32 cellular contexts compared by ENCODE assay signal in genomic region chr17:67427410-67427809, GRCh38. TPM values are rescaled to one million over a fixed set of nuclear protein-coding genes. Genes with fewer than 3 reads are reported as not detected.
A peak's percentile ranks its signal among the peaks of the same experiment; 100 is the strongest.
DNase-seq lines count a peak whose midpoint lies in the region; ATAC-seq and TF ChIP-seq lines count a peak whose summit lies in the region.
"Had no signal": no experiment of that assay in that cellular context is flagged by ENCODE, and none has a peak within 500 bp of the region (broad histone marks: within the 10 kb centered on the region; RNA-seq: fewer than 3 reads in every experiment).

No MANE protein-coding gene starts in this region.

- H3K36me3 ChIP-seq in HAP-1 (replicated peaks) = no peaks in the 10 kb centered on the region
- H3K36me3 ChIP-seq: colonic mucosa had no signal

- H3K4me3 ChIP-seq in right cardiac atrium (ENCODE audit: low read length) (no peak overlapping the region), HAP-1 (no peak overlapping the region)
- H3K4me3 ChIP-seq: BLaER1, colonic mucosa, lung, PC-9 had no signal

- no peak for TF ChIP-seq CTCF in activated CD8-positive, alpha-beta T cell treated with anti-CD3 and anti-CD28 coated beads for 36 hours (IDR thresholded peaks at IDR 0.05)
- no peak for TF ChIP-seq CTCF in foreskin keratinocyte (conservative IDR thresholded peaks at IDR 0.05)

- in situ Hi-C loops in HAP-1 (cut with MboI; ENCODE audit: low sequenced_read_pairs) = no loop called here

- H3K27me3 ChIP-seq in right cardiac atrium (ENCODE audit: control insufficient read depth, insufficient read depth) (no peaks in the 10 kb centered on the region), foreskin keratinocyte (no peaks in the 10 kb centered on the region), HAP-1 (ENCODE audit: low read depth) (no peaks in the 10 kb centered on the region)
- H3K27me3 ChIP-seq: BLaER1, colonic mucosa had no signal

- POLR2A ChIA-PET in activated CD8-positive, alpha-beta T cell treated with anti-CD3 and anti-CD28 coated beads for 36 hours (lab: Charles Lee) = interaction anchor here (0.6 to 1.0 kb wide), 2 partner anchors 9 to 23 kb away, joined by 4 read pairs; no protein-coding TSS in a partner anchor

- peaks cover 2% of the 10 kb centered on the region for H3K4me1 ChIP-seq in right cardiac atrium (ENCODE audit: control insufficient read depth, insufficient read depth, low read length)
- H3K4me1 ChIP-seq in foreskin keratinocyte = peaks cover 47% of the 10 kb centered on the region
- peaks cover 30% of the 10 kb centered on the region for H3K4me1 ChIP-seq in HAP-1

- H3K4me1 Mint-ChIP-seq in activated CD8-positive, alpha-beta T cell treated with anti-CD3 and anti-CD28 coated beads for 36 hours (ENCODE audit: low read depth) = peaks cover 67% of the 10 kb centered on the region

- CTCF ChIA-PET in activated CD8-positive, alpha-beta T cell treated with anti-CD3 and anti-CD28 coated beads for 36 hours (lab: Charles Lee) = interaction anchor here (1.1 to 2.7 kb wide), 2 partner anchors 26 to 49 kb away, joined by 3 to 9 read pairs; no protein-coding TSS in a partner anchor

- H3K4me3 Mint-ChIP-seq in activated CD8-positive, alpha-beta T cell treated with anti-CD3 and anti-CD28 coated beads for 36 hours = no peak overlapping the region
- H3K4me3 Mint-ChIP-seq: activated T-cell treated with anti-CD3 and anti-CD28 coated beads, Interleukin-2, amount 50 U/mL, for 4 hours; natural killer cell; stimulated activated memory B cell treated with anti-CD40 and anti-IgM and Interleukin-4, amounts not matched to agents 10 μg/mL and 1 μg/mL and 100 μg/mL, for 72 hours had no signal

- H3K9me3 ChIP-seq in right cardiac atrium (ENCODE audit: control insufficient read depth, low read length) (no peaks in the 10 kb centered on the region), HAP-1 (no peaks in the 10 kb centered on the region)
- H3K9me3 ChIP-seq: colonic mucosa had no signal

- ATAC-seq in right cardiac atrium (peak; percentile 59 to 64), Right ventricle myocardium superior (ENCODE audit: poor library complexity) (no peak), foreskin keratinocyte (no peak), SK-N-SH treated with all-trans-retinoic acid at 6 μM for 48 hours (no peak)
- ATAC-seq in activated CD8-positive, alpha-beta T cell treated with anti-CD3 and anti-CD28 coated beads for 36 hours = no peak
- ATAC-seq: activated T-cell treated with anti-CD3 and anti-CD28 coated beads, Interleukin-2, amount 50 U/mL, for 4 hours; HepG2; natural killer cell; stimulated activated memory B cell treated with anti-CD40 and anti-IgM and Interleukin-4, amounts not matched to agents 10 μg/mL and 1 μg/mL and 100 μg/mL, for 72 hours had no signal

- 56% methylated on average over 4 of the region's 4 CpGs for WGBS in right cardiac atrium

- no peak for DNase-seq in right cardiac atrium
- DNase-seq in Right ventricle myocardium superior = no peak
- DNase-seq in activated CD8-positive, alpha-beta T cell treated with anti-CD3 and anti-CD28 coated beads for 36 hours = no peak
- DNase-seq in foreskin keratinocyte = no peak
- no peak for DNase-seq in hepatic stellate cell (ENCODE audit: low spot score)
- DNase-seq in NAMALWA (ENCODE audit: low spot score) = no peak
- no peak for DNase-seq in HAP-1 (ENCODE audit: low spot score in 2 of 2)
- DNase-seq: activated CD4-positive, alpha-beta T cell treated with anti-CD3 and anti-CD28 coated beads for 4 hours; activated naive CD4-positive, alpha-beta T cell; activated T-cell treated with anti-CD3 and anti-CD28 coated beads, Interleukin-2, amount 50 U/mL, for 4 hours; Calu3; colonic mucosa; DMS79 treated with DMSO at 0.1 percent for 48 hours; effector CD8-positive, alpha-beta T cell; GDM1; glutamatergic neuron; Karpas-422; natural killer cell; NCI-H1417; NCI-H2029 treated with DMSO at 0.1 percent for 48 hours; NCI-H2227 treated with DMSO at 0.1 percent for 48 hours; NCI-H69; PC-9; SHP77; substantia nigra; trophoblast cell had no signal

- intact Hi-C loops in right cardiac atrium (cut with DNase I) = no loop called here
- intact Hi-C loops in Right ventricle myocardium superior (cut with DNase I) = no loop called here
- intact Hi-C loops in activated CD8-positive, alpha-beta T cell treated with anti-CD3 and anti-CD28 coated beads for 36 hours (cut with micrococcal nuclease) = no loop called here

- peak overlapping the region; percentile 28 for H3K27ac Mint-ChIP-seq in activated CD8-positive, alpha-beta T cell treated with anti-CD3 and anti-CD28 coated beads for 36 hours
- H3K27ac Mint-ChIP-seq: stimulated activated memory B cell treated with anti-CD40 and anti-IgM and Interleukin-4, amounts not matched to agents 10 μg/mL and 1 μg/mL and 100 μg/mL, for 72 hours had no signal

- no peaks in the 10 kb centered on the region for H3K27me3 Mint-ChIP-seq in activated CD8-positive, alpha-beta T cell treated with anti-CD3 and anti-CD28 coated beads for 36 hours
- H3K27me3 Mint-ChIP-seq: stimulated activated memory B cell treated with anti-CD40 and anti-IgM and Interleukin-4, amounts not matched to agents 10 μg/mL and 1 μg/mL and 100 μg/mL, for 72 hours had no signal

- peaks cover 22% of the 10 kb centered on the region for H3K36me3 Mint-ChIP-seq in activated CD8-positive, alpha-beta T cell treated with anti-CD3 and anti-CD28 coated beads for 36 hours (ENCODE audit: low read depth)
- H3K36me3 Mint-ChIP-seq: natural killer cell had no signal

- H3K27ac ChIP-seq in right cardiac atrium (ENCODE audit: low read length) = no peak overlapping the region
- H3K27ac ChIP-seq in foreskin keratinocyte = peak overlapping the region; percentile 50
- H3K27ac ChIP-seq: BLaER1, colonic mucosa, epithelial cell of prostate, PC-9 had no signal

- peaks cover 3% of the 10 kb centered on the region for H3K9me3 Mint-ChIP-seq in activated CD8-positive, alpha-beta T cell treated with anti-CD3 and anti-CD28 coated beads for 36 hours
- H3K9me3 Mint-ChIP-seq: activated T-cell treated with anti-CD3 and anti-CD28 coated beads, Interleukin-2, amount 50 U/mL, for 4 hours; stimulated activated memory B cell treated with anti-CD40 and anti-IgM and Interleukin-4, amounts not matched to agents 10 μg/mL and 1 μg/mL and 100 μg/mL, for 72 hours had no signal

TF ChIP-seq in SK-N-SH treated with all-trans-retinoic acid at 6 μM for 48 hours, 23 proteins besides CTCF, POLR2A, EP300 and RAD21:
- TF ChIP-seq SNAI2 (CRISPR knock-in tag; IDR thresholded peaks at IDR 0.05) (no peak), ZNF8 (CRISPR knock-in tag; IDR thresholded peaks at IDR 0.05) (no peak), ZFP3 (CRISPR knock-in tag; IDR thresholded peaks at IDR 0.05) (no peak), GLIS3 (CRISPR knock-in tag; IDR thresholded peaks at IDR 0.05) (no peak), ZFP30 (CRISPR knock-in tag; IDR thresholded peaks at IDR 0.05) (no peak), TCF4 (CRISPR knock-in tag; IDR thresholded peaks at IDR 0.05; ENCODE audit: borderline replicate concordance) (no peak), PPARA (CRISPR knock-in tag; IDR thresholded peaks at IDR 0.05; ENCODE audit: borderline replicate concordance) (no peak), ZC3H10 (CRISPR knock-in tag; IDR thresholded peaks at IDR 0.05) (no peak), ISL1 (CRISPR knock-in tag; IDR thresholded peaks at IDR 0.05) (no peak), ZNF565 (CRISPR knock-in tag; conservative IDR thresholded peaks at IDR 0.05; ENCODE audit: low read depth) (no peak), ESRRG (CRISPR knock-in tag; IDR thresholded peaks at IDR 0.05) (no peak)
- TF ChIP-seq, protein P1, sequence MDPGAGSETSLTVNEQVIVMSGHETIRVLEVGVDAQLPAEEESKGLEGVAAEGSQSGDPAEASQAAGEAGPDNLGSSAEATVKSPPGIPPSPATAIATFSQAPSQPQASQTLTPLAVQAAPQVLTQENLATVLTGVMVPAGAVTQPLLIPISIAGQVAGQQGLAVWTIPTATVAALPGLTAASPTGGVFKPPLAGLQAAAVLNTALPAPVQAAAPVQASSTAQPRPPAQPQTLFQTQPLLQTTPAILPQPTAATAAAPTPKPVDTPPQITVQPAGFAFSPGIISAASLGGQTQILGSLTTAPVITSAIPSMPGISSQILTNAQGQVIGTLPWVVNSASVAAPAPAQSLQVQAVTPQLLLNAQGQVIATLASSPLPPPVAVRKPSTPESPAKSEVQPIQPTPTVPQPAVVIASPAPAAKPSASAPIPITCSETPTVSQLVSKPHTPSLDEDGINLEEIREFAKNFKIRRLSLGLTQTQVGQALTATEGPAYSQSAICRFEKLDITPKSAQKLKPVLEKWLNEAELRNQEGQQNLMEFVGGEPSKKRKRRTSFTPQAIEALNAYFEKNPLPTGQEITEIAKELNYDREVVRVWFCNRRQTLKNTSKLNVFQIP (CRISPR knock-in tag; IDR thresholded peaks at IDR 0.05; ENCODE audit: borderline replicate concordance, low read depth) = no peak
- TF ChIP-seq, protein P2, sequence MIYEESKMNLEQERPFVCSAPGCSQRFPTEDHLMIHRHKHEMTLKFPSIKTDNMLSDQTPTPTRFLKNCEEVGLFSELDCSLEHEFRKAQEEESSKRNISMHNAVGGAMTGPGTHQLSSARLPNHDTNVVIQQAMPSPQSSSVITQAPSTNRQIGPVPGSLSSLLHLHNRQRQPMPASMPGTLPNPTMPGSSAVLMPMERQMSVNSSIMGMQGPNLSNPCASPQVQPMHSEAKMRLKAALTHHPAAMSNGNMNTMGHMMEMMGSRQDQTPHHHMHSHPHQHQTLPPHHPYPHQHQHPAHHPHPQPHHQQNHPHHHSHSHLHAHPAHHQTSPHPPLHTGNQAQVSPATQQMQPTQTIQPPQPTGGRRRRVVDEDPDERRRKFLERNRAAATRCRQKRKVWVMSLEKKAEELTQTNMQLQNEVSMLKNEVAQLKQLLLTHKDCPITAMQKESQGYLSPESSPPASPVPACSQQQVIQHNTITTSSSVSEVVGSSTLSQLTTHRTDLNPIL (CRISPR knock-in tag; IDR thresholded peaks at IDR 0.05; ENCODE audit: low read depth) = no peak

RNA-seq across cellular contexts. Expression of gene PITPNC1, which starts 50.3 kb away (rescaled TPM):
- total RNA-seq in right cardiac atrium (10 to 100 TPM; 17.0 to 29.7 (median 24.9) TPM), Right ventricle myocardium superior (14.6 TPM), foreskin keratinocyte (58.4 and 64.8 TPM in 2 replicates)
- polyA plus RNA-seq in right cardiac atrium (8.6 TPM), foreskin keratinocyte (56.4 and 57.3 TPM in 2 replicates)
- total RNA-seq in activated CD8-positive, alpha-beta T cell treated with anti-CD3 and anti-CD28 coated beads for 36 hours = 10 to 100 TPM; 51.8 to 56.3 TPM

Comparison
In these comparisons a context has a peak if more than half of its experiments do, and no peak if none do; other contexts are left out.
1. ATAC-seq: peak in right cardiac atrium (2 of 2); none in Right ventricle myocardium superior (single experiment), activated CD8-positive, alpha-beta T cell treated with anti-CD3 and anti-CD28 coated beads for 36 hours (single experiment), foreskin keratinocyte (single experiment) and SK-N-SH treated with all-trans-retinoic acid at 6 μM for 48 hours (single experiment).